11 cellular contexts compared by ENCODE assay signal in genomic region chr10:119283818-119284217, GRCh38.
DNase-seq lines count a peak whose midpoint lies in the region; ATAC-seq, FAIRE-seq and TF ChIP-seq lines count a peak whose summit lies in the region.
"Had no signal": no experiment of that assay in that cellular context is flagged by ENCODE, and none has a peak within 500 bp of the region (broad histone marks: within the 10 kb centered on the region; RNA-seq: fewer than 3 reads in every experiment).

No MANE protein-coding gene starts in this region.

- no TSS peak for BruUV-seq in A673 (replicated peaks; lab: Mats Ljungman, UMichigan)

- no peak overlapping the region for H3K4me3 ChIP-seq in A673 (ENCODE audit: low read depth, low read length, poor library complexity, severe bottlenecking)
- no peak overlapping the region for H3K4me3 ChIP-seq in effector memory CD4-positive, alpha-beta T cell (ENCODE audit: insufficient read depth, low read depth, low read length, poor library complexity, severe bottlenecking)

- H3K4me1 ChIP-seq in A673 (ENCODE audit: insufficient read depth, low read length, poor library complexity, severe bottlenecking): peaks cover 62% of the 10 kb centered on the region
- H3K4me1 ChIP-seq in effector memory CD4-positive, alpha-beta T cell (ENCODE audit: control insufficient read depth, insufficient read depth, low read length, poor library complexity, severe bottlenecking): peaks cover 35% of the 10 kb centered on the region

- CTCF ChIA-PET in A673 (lab: Charles Lee): no interaction called here

- TF ChIP-seq CTCF in A673 (conservative IDR thresholded peaks at IDR 0.05; ENCODE audit: low read depth, low read length): no peak

- intact Hi-C loops in A673 (cut with micrococcal nuclease; ENCODE audit: unreplicated experiment): no loop called here

- FAIRE-seq in GM19239 (lab: Jason Lieb, UNC): peak; percentile 53
- FAIRE-seq: endothelial cell of umbilical vein had no signal

- POLR2A ChIA-PET in A673 (lab: Charles Lee; ENCODE audit: low non-redundant PET): no interaction called here

- no peaks in the 10 kb centered on the region for H3K36me3 ChIP-seq in A673 (ENCODE audit: insufficient read depth, low read length, poor library complexity, severe bottlenecking)
- H3K36me3 ChIP-seq in effector memory CD4-positive, alpha-beta T cell (ENCODE audit: control insufficient read depth, insufficient read depth, low read length): no peaks in the 10 kb centered on the region

- H3K27ac ChIP-seq in A673 (ENCODE audit: low read depth, low read length, poor library complexity, severe bottlenecking): peak overlapping the region; percentile 46
- no peak overlapping the region for H3K27ac ChIP-seq in effector memory CD4-positive, alpha-beta T cell (ENCODE audit: insufficient read depth, low read length, poor library complexity, severe bottlenecking)

- peak; percentile 59 for ATAC-seq in HG03342 (IDR thresholded peaks at IDR 0.05; ENCODE audit: unreplicated experiment)

- no peaks in the 10 kb centered on the region for H3K27me3 ChIP-seq in A673 (replicated peaks; ENCODE audit: insufficient read depth, low read depth, low read length, poor library complexity)
- no peaks in the 10 kb centered on the region for H3K27me3 ChIP-seq in effector memory CD4-positive, alpha-beta T cell (replicated peaks; ENCODE audit: control insufficient read depth, insufficient read depth, low read length, poor library complexity, severe bottlenecking)

- no peak for DNase-seq in A673 (ENCODE audit: low spot score)
- no peak for DNase-seq in GM19239 (ENCODE audit: insufficient read length, low spot score)
- DNase-seq in effector memory CD4-positive, alpha-beta T cell: peak in 2 of 3 donors; percentile 29 to 31
- no peak for DNase-seq in NCI-H1105 treated with DMSO at 0.1 percent for 48 hours (lab: John Stamatoyannopoulos, UW)
- no peak for DNase-seq in effector CD4-positive, alpha-beta T cell
- DNase-seq in HPDE6-E6E7 (ENCODE audit: extremely low spot score): no peak
- DNase-seq in DMS53 (lab: John Stamatoyannopoulos, UW): no peak
- DNase-seq: activated CD4-positive, alpha-beta T cell treated with anti-CD3 and anti-CD28 coated beads, Interleukin-2, amount 50 U/mL, for 4 hours; NCI-H446 treated with DMSO at 0.1 percent for 48 hours had no signal

- no peaks in the 10 kb centered on the region for H3K9me3 ChIP-seq in A673 (ENCODE audit: low read depth, low read length, poor library complexity, severe bottlenecking)
- no peaks in the 10 kb centered on the region for H3K9me3 ChIP-seq in effector memory CD4-positive, alpha-beta T cell (ENCODE audit: control insufficient read depth, low read length)

Comparison
In these comparisons a context has a peak if more than half of its experiments do, and no peak if none do; other contexts are left out.
1. DNase-seq: peak in effector memory CD4-positive, alpha-beta T cell (2 of 3); none in A673 (single experiment), GM19239 (single experiment), NCI-H1105 treated with DMSO at 0.1 percent for 48 hours (single experiment), effector CD4-positive, alpha-beta T cell (single experiment), HPDE6-E6E7 (single experiment) and DMS53 (single experiment).